ENCODE assay signal across 7 cellular contexts in the genomic region with DNA sequence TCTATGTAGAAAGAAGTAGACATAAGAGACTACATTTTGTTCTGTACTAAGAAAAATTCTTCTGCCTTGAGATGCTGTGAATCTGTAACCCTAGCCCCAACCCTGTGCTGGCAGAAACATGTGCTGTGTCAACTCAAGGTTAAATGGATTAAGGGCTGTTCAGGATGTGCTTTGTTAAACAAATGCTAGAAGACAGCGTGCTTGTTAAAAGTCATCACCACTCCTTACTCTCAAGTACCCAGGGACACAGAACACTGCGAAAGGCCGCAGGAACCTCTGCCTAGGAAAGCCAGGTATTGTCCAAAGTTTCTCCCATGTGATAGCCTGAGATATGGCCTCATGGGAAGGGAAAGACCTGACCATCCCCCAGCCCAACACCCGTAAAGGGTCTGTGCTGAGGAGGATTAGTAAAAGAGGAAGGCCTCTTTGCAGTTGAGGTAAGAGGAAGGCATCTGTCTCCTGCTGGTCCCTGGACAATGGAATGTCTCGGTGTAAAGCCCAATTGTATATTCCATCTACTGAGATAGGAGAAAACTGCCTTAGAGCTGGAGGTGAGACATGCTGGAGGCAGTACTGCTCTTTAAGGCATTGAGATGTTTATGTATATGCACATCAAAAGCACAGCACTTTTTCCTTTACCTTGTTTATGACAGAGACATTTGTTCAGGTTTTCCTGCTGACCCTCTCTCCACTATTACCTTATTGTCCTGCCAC. TPM values are rescaled to one million over a fixed set of nuclear protein-coding genes. Genes with fewer than 3 reads are reported as not detected.
DNase-seq lines count a peak whose midpoint lies in the region; TF ChIP-seq lines count a peak whose summit lies in the region.
"Not testable (repeated sequence)": the region's sequence is repeated elsewhere in the genome, so short reads cannot be mapped to it uniquely, and the experiment has no call there.
"Had no signal": no experiment of that assay in that cellular context is flagged by ENCODE, and none has a peak within 500 bp of the region (broad histone marks: within the 10 kb centered on the region; RNA-seq: fewer than 3 reads in every experiment).

No MANE protein-coding gene starts in this region.

- H3K56ac ChIP-seq in H9 (ENCODE audit: insufficient read length, low read depth, low read length), result not testable (repeated sequence)

- H4K20me1 ChIP-seq in H9 (ENCODE audit: control insufficient read depth, insufficient read depth, insufficient read length), result not testable (repeated sequence)

- not testable (repeated sequence) for H3K27ac ChIP-seq in H9 (ENCODE audit: insufficient read length, low read depth, low read length); iPS-20b (ENCODE audit: low read length)
- peak overlapping the region; percentile 90 for H3K27ac ChIP-seq in VCaP

- H3K4me2 ChIP-seq in H9 (ENCODE audit: insufficient read depth, insufficient read length, low read length), result not testable (repeated sequence)

- not testable (repeated sequence) for H2BK5ac ChIP-seq in H9 (ENCODE audit: insufficient read length, low read length)

- H3K79me1 ChIP-seq in H9 (ENCODE audit: insufficient read depth, low read depth, low read length, poor library complexity, severe bottlenecking), result not testable (repeated sequence)

- not testable (repeated sequence) for H2BK120ac ChIP-seq in H9 (ENCODE audit: low read depth, low read length, poor library complexity, severe bottlenecking)

- not testable (repeated sequence) for H2BK15ac ChIP-seq in H9 (ENCODE audit: low read depth, low read length)

- H3K9me3 Mint-ChIP-seq in H9 (peaks cover 28 to 35% of the 10 kb centered on the region in 2 experiments), mesothelial cell of epicardium (peaks cover 31% of the 10 kb centered on the region)

- H3K18ac ChIP-seq in H9 (ENCODE audit: insufficient read length, low read depth, low read length), result not testable (repeated sequence)

- TF ChIP-seq CTCF in H9 (conservative IDR thresholded peaks at IDR 0.05); VCaP (conservative IDR thresholded peaks at IDR 0.05); mesothelial cell of epicardium (IDR thresholded peaks at IDR 0.05; ENCODE audit: unreplicated experiment): not testable (repeated sequence)

- H3K4ac ChIP-seq in H9 (ENCODE audit: low read depth, low read length), result not testable (repeated sequence)

- H4K91ac ChIP-seq in H9 (ENCODE audit: insufficient read length, low read depth, low read length), result not testable (repeated sequence)

- H3K27me3 ChIP-seq in H9 (ENCODE audit: insufficient read depth, low read length); adipocyte (replicated peaks; ENCODE audit: control insufficient read depth, insufficient read depth, low read length); iPS-20b (ENCODE audit: insufficient read depth, low read length): not testable (repeated sequence)

- not testable (repeated sequence) for H4K8ac ChIP-seq in H9 (replicated peaks; ENCODE audit: insufficient read length, low read depth, low read length)

- not testable (repeated sequence) for H3K23ac ChIP-seq in H9 (ENCODE audit: insufficient read length, low read depth, low read length)

- peaks cover 47 to 58% (median 54%) of the 10 kb centered on the region in 3 experiments for H3K36me3 Mint-ChIP-seq in H9 (ENCODE audit: insufficient read depth in 1 of 3, low read depth in 3 of 3)
- peaks cover 75% of the 10 kb centered on the region for H3K36me3 Mint-ChIP-seq in mesothelial cell of epicardium

- not testable (repeated sequence) for H2BK20ac ChIP-seq in H9 (ENCODE audit: low read depth, low read length, poor library complexity, severe bottlenecking)

- H3K4me3 Mint-ChIP-seq in H9, result peak overlapping the region; percentile 24 to 29; a peak in 2 of 5 replicates
- H3K4me3 Mint-ChIP-seq in mesothelial cell of epicardium, result not testable (repeated sequence)

- H3K9me3 ChIP-seq in H9 (ENCODE audit: control insufficient read depth, low read depth, low read length) (peaks cover 22% of the 10 kb centered on the region), adipocyte (ENCODE audit: control insufficient read depth, low read length) (peaks cover 93% of the 10 kb centered on the region), iPS-20b (ENCODE audit: insufficient read depth, low read depth, low read length) (peaks cover 27% of the 10 kb centered on the region)

- H2BK12ac ChIP-seq in H9 (ENCODE audit: insufficient read length, low read depth, low read length), result not testable (repeated sequence)

- peaks cover 20 to 28% of the 10 kb centered on the region in 2 experiments for H3K4me1 Mint-ChIP-seq in H9
- H3K4me1 Mint-ChIP-seq in mesothelial cell of epicardium, result not testable (repeated sequence)

- not testable (repeated sequence) for H3K4me1 ChIP-seq in H9 (ENCODE audit: insufficient read depth, low read length); adipocyte (ENCODE audit: control insufficient read depth, insufficient read depth, low read length); iPS-20b (ENCODE audit: insufficient read depth, low read length)

- not testable (repeated sequence) for H2AFZ ChIP-seq in H9 (ENCODE audit: low read length)

- H2AK5ac ChIP-seq in H9 (ENCODE audit: insufficient read length, low read length), result not testable (repeated sequence)

- H3K27me3 Mint-ChIP-seq in H9 (ENCODE audit: low read depth); mesothelial cell of epicardium (ENCODE audit: low read depth): not testable (repeated sequence)

- H3K27ac Mint-ChIP-seq in H9 (peak overlapping the region; percentile 65 to 95 (median 82); a peak in 6 of 7 replicates), mesothelial cell of epicardium (peak overlapping the region; percentile 61)

- H3T11ph ChIP-seq in H9 (ENCODE audit: low read length), result not testable (repeated sequence)

- not testable (repeated sequence) for H4K5ac ChIP-seq in H9 (ENCODE audit: insufficient read length, low read depth, low read length)

- H3K36me3 ChIP-seq in adipocyte (ENCODE audit: control insufficient read depth, insufficient read depth, low read length, severe bottlenecking) (peaks cover 77% of the 10 kb centered on the region), iPS-20b (ENCODE audit: insufficient read depth, low read depth, low read length) (peaks cover 27% of the 10 kb centered on the region)

- not testable (repeated sequence) for H3K79me2 ChIP-seq in H9 (ENCODE audit: insufficient read depth, low read length)

- no CpG with 5 or more reads among the region's 5 CpGs for WGBS in H9 (ENCODE audit: extremely low coverage, insufficient read length, low lambda C conversion rate)

- not testable (repeated sequence) for H3K14ac ChIP-seq in H9 (ENCODE audit: insufficient read depth, low read length)

- H3K4me3 ChIP-seq in adipocyte (ENCODE audit: low read length), result peak overlapping the region; percentile 27
- peak overlapping the region; percentile 9; the same call in 1 of the 2 replicates for H3K4me3 ChIP-seq in iPS-20b (ENCODE audit: low read length)

- DNase-seq in H9, result peak; percentile 65
- peak; percentile 21 for DNase-seq in NCI-H82 (lab: John Stamatoyannopoulos, UW)
- not testable (repeated sequence) for DNase-seq in adipocyte (ENCODE audit: low read depth); mesothelial cell of epicardium (ENCODE audit: low spot score in 2 of 2, unreplicated experiment in 2 of 2)

- H3K9ac ChIP-seq in H9 (ENCODE audit: extremely low read depth, insufficient read length, low read length); adipocyte (ENCODE audit: low read length): not testable (repeated sequence)
- H3K9ac ChIP-seq in iPS-20b (ENCODE audit: low read depth, low read length), result peak overlapping the region; percentile 25; the same call in 1 of the 2 replicates

- H3K23me2 ChIP-seq in H9 (ENCODE audit: insufficient read length, low read depth, low read length, poor library complexity, severe bottlenecking), result not testable (repeated sequence)

RNA-seq across cellular contexts. Expression of a gene that starts 11.2 kb away (rescaled TPM):
- total RNA-seq in H9 (2021) (23.7 and 24.4 TPM in 2 replicates), mesothelial cell of epicardium (26.3 TPM in 3 replicates)
- total RNA-seq: Calu3 had no signal

RNA-seq across cellular contexts. Expression of a gene that starts 31.4 kb away (rescaled TPM):
- 33.7 and 35.7 TPM in 2 replicates for total RNA-seq in H9 (2021)
- 35.8 to 37.5 TPM (median 36.7 TPM) in 3 replicates for total RNA-seq in mesothelial cell of epicardium
- total RNA-seq: Calu3 had no signal
